ENCODE assay signal across 1 cellular context in the genomic region with DNA sequence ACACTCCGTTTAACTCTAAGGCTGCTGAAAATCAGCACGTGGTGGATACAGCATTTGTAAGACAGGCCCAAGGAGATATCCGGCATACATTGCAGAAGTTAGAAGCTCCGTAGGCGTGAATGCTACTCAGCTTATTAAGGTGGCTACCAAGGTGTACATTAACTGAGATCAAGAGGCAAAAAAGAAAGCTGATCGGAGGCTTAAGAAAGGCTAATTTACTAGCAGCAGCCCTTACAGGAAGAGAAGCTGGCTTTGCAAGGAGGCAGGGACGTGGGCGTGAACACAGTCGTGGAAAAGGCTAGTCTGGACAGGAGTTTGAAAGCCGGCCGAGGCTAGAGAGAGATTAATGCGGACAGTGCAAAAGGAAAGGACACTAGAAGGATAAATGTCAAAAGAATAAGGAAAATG.
TF ChIP-seq lines count a peak whose summit lies in the region.

No MANE protein-coding gene starts in this region.

TF ChIP-seq in WTC11, 78 proteins besides CTCF, POLR2A, EP300 and RAD21 (continued from another document):
- TF ChIP-seq, protein P1, sequence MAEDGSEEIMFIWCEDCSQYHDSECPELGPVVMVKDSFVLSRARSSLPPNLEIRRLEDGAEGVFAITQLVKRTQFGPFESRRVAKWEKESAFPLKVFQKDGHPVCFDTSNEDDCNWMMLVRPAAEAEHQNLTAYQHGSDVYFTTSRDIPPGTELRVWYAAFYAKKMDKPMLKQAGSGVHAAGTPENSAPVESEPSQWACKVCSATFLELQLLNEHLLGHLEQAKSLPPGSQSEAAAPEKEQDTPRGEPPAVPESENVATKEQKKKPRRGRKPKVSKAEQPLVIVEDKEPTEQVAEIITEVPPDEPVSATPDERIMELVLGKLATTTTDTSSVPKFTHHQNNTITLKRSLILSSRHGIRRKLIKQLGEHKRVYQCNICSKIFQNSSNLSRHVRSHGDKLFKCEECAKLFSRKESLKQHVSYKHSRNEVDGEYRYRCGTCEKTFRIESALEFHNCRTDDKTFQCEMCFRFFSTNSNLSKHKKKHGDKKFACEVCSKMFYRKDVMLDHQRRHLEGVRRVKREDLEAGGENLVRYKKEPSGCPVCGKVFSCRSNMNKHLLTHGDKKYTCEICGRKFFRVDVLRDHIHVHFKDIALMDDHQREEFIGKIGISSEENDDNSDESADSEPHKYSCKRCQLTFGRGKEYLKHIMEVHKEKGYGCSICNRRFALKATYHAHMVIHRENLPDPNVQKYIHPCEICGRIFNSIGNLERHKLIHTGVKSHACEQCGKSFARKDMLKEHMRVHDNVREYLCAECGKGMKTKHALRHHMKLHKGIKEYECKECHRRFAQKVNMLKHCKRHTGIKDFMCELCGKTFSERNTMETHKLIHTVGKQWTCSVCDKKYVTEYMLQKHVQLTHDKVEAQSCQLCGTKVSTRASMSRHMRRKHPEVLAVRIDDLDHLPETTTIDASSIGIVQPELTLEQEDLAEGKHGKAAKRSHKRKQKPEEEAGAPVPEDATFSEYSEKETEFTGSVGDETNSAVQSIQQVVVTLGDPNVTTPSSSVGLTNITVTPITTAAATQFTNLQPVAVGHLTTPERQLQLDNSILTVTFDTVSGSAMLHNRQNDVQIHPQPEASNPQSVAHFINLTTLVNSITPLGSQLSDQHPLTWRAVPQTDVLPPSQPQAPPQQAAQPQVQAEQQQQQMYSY (CRISPR knock-in tag; IDR thresholded peaks at IDR 0.05), result no peak
- TF ChIP-seq CBFB (CRISPR knock-in tag; IDR thresholded peaks at IDR 0.05; ENCODE audit: low read depth) (no peak), ZBTB21 (CRISPR knock-in tag; IDR thresholded peaks at IDR 0.05; ENCODE audit: borderline replicate concordance) (no peak), ZNF121 (CRISPR knock-in tag; IDR thresholded peaks at IDR 0.05) (no peak), HMGA2 (CRISPR knock-in tag; IDR thresholded peaks at IDR 0.05) (no peak), SMAD3 (CRISPR knock-in tag; IDR thresholded peaks at IDR 0.05; ENCODE audit: borderline replicate concordance) (no peak), TP53 (CRISPR knock-in tag; IDR thresholded peaks at IDR 0.05) (no peak), NR1H2 (CRISPR knock-in tag; IDR thresholded peaks at IDR 0.05) (no peak)
- TF ChIP-seq, protein P2, sequence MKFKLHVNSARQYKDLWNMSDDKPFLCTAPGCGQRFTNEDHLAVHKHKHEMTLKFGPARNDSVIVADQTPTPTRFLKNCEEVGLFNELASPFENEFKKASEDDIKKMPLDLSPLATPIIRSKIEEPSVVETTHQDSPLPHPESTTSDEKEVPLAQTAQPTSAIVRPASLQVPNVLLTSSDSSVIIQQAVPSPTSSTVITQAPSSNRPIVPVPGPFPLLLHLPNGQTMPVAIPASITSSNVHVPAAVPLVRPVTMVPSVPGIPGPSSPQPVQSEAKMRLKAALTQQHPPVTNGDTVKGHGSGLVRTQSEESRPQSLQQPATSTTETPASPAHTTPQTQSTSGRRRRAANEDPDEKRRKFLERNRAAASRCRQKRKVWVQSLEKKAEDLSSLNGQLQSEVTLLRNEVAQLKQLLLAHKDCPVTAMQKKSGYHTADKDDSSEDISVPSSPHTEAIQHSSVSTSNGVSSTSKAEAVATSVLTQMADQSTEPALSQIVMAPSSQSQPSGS (CRISPR knock-in tag; IDR thresholded peaks at IDR 0.05; ENCODE audit: borderline replicate concordance, low read depth), result no peak
- TF ChIP-seq, protein P3, sequence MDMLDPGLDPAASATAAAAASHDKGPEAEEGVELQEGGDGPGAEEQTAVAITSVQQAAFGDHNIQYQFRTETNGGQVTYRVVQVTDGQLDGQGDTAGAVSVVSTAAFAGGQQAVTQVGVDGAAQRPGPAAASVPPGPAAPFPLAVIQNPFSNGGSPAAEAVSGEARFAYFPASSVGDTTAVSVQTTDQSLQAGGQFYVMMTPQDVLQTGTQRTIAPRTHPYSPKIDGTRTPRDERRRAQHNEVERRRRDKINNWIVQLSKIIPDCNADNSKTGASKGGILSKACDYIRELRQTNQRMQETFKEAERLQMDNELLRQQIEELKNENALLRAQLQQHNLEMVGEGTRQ (CRISPR knock-in tag; IDR thresholded peaks at IDR 0.05), result no peak
- TF ChIP-seq, protein P4, sequence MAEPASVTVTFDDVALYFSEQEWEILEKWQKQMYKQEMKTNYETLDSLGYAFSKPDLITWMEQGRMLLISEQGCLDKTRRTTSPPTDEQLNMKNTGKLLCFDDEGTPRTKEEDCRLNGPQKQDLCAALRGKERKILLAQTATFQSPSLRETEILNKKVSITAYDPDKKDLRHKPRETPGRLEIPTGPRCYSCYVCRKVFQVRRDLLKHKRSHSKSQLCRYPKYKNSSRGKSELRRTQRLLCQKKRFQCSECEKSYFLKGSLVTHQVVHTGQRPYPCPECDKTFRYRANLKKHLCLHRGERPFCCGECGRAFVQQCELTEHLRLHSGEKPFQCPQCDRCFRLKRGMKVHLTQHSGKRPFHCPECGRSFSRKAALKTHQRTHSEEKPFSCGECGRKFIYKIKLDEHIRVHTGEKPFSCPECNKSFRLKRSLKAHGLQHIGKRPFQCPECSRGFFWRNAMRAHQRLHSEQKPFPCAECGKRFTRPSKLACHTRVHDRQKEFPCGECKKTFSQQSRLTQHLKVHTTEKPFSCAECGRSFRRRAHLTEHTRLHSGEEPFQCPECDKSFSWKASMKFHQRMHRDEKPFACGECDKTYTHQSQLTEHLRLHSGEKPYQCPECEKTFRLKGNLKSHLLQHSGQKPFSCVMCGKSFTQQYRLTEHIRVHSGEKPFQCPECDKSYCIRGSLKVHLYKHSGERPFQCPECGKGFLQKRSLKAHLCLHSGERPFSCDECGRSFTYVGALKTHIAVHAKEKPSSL (CRISPR knock-in tag; conservative IDR thresholded peaks at IDR 0.05), result no peak
- TF ChIP-seq, protein P5, sequence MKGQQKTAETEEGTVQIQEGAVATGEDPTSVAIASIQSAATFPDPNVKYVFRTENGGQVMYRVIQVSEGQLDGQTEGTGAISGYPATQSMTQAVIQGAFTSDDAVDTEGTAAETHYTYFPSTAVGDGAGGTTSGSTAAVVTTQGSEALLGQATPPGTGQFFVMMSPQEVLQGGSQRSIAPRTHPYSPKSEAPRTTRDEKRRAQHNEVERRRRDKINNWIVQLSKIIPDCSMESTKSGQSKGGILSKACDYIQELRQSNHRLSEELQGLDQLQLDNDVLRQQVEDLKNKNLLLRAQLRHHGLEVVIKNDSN (CRISPR knock-in tag; IDR thresholded peaks at IDR 0.05), result no peak
